Comparison of ENCODE assay signal across 10 cellular contexts in genomic region chr7:26195182-26195581, GRCh38. TPM values are rescaled to one million over a fixed set of nuclear protein-coding genes. Genes with fewer than 3 reads are reported as not detected.
DNase-seq lines count a peak whose midpoint lies in the region; ATAC-seq, FAIRE-seq and TF ChIP-seq lines count a peak whose summit lies in the region.
"Had no signal": no experiment of that assay in that cellular context is flagged by ENCODE, and none has a peak within 500 bp of the region (broad histone marks: within the 10 kb centered on the region; RNA-seq: fewer than 3 reads in every experiment).

No MANE protein-coding gene starts in this region.

- H2AFZ ChIP-seq in osteoblast (ENCODE audit: low read length), result no peak overlapping the region

- TF ChIP-seq CTCF in A549 (IDR thresholded peaks at IDR 0.05) (no peak), osteoblast (IDR thresholded peaks at IDR 0.05; ENCODE audit: extremely low read depth, low read depth, low read length) (no peak)

- peaks cover 77% of the 10 kb centered on the region for H3K79me2 ChIP-seq in osteoblast (ENCODE audit: insufficient read depth, low read length)

- H3K36me3 ChIP-seq in iPS-18a (ENCODE audit: control insufficient read depth, low read depth, low read length) (peaks cover 92% of the 10 kb centered on the region), osteoblast (ENCODE audit: insufficient read depth, low read length) (peaks cover 80% of the 10 kb centered on the region)

- POLR2A ChIA-PET in A549 (lab: Yijun Ruan, JAX), result interaction anchor here (0.6 to 1.1 kb wide), 3 partner anchors 40 to 325 kb away, joined by 3 to 4 read pairs (median 4); partner anchors contain the start of gene NFE2L3
- POLR2A ChIA-PET in activated CD4-positive, alpha-beta memory T cell treated with anti-CD3 and anti-CD28 coated beads for 36 hours (lab: Charles Lee), result interaction anchor here (0.5 to 9.9 kb wide), 9 partner anchors 7 to 101 kb away, joined by 3 to 160 read pairs (median 12); partner anchors contain the start of gene NFE2L3

- no peak for TF ChIP-seq POLR2A in A549 (IDR thresholded peaks at IDR 0.05; ENCODE audit: low read length)

- FAIRE-seq in A549 (lab: Jason Lieb, UNC), result no peak
- FAIRE-seq: bronchial epithelial cell had no signal

- no peak overlapping the region for H3K9ac ChIP-seq in iPS-18a (ENCODE audit: low read length)

- H3K4me1 Mint-ChIP-seq in activated CD4-positive, alpha-beta memory T cell treated with anti-CD3 and anti-CD28 coated beads for 36 hours (ENCODE audit: low read depth), result peaks cover 66% of the 10 kb centered on the region

- H3K4me3 ChIP-seq in A549, result peak overlapping the region; percentile 89
- H3K4me3 ChIP-seq in GM08714 (ENCODE audit: low read length), result peak overlapping the region; percentile 89; the same call in 1 of the 2 replicates
- peak overlapping the region; percentile 16 for H3K4me3 ChIP-seq in iPS-18a (ENCODE audit: low read length)
- no peak overlapping the region for H3K4me3 ChIP-seq in osteoblast (ENCODE audit: insufficient read depth, low read length)

- 42% methylated on average over 5 of the region's 5 CpGs for WGBS in A549 (ENCODE audit: missing lambda C conversion rate)

- peaks cover 69% of the 10 kb centered on the region for H3K4me1 ChIP-seq in A549
- H3K4me1 ChIP-seq in iPS-18a (ENCODE audit: control insufficient read depth, low read depth, low read length), result peaks cover 17% of the 10 kb centered on the region
- peaks cover 21% of the 10 kb centered on the region for H3K4me1 ChIP-seq in osteoblast (ENCODE audit: insufficient read depth, low read length)

- peak overlapping the region; percentile 75 for H3K4me2 ChIP-seq in A549
- H3K4me2 ChIP-seq in osteoblast (ENCODE audit: insufficient read depth, low read length), result no peak overlapping the region

- H3K36me3 Mint-ChIP-seq in activated CD4-positive, alpha-beta memory T cell treated with anti-CD3 and anti-CD28 coated beads for 36 hours, result peaks cover 94% of the 10 kb centered on the region

- H3K27me3 ChIP-seq in iPS-18a (ENCODE audit: control insufficient read depth, insufficient read depth, low read length) (no peaks in the 10 kb centered on the region), osteoblast (ENCODE audit: insufficient read depth, low read length) (no peaks in the 10 kb centered on the region)

- no peak for ATAC-seq in A549

- peak overlapping the region; percentile 99 for H3K4me3 Mint-ChIP-seq in activated CD4-positive, alpha-beta memory T cell treated with anti-CD3 and anti-CD28 coated beads for 36 hours

- peak overlapping the region; percentile 100 for H3K27ac Mint-ChIP-seq in activated CD4-positive, alpha-beta memory T cell treated with anti-CD3 and anti-CD28 coated beads for 36 hours

- H3K27ac ChIP-seq in A549 (no peak overlapping the region), iPS-18a (ENCODE audit: low read length) (no peak overlapping the region), osteoblast (ENCODE audit: low read depth, low read length) (no peak overlapping the region)

- TF ChIP-seq RAD21 in A549 (conservative IDR thresholded peaks at IDR 0.05 in 1 of 2, IDR thresholded peaks at IDR 0.05 in 1 of 2), result no peak

- TF ChIP-seq EP300 in A549 (IDR thresholded peaks at IDR 0.05), result no peak

- DNase-seq in A549 (ENCODE audit: low read depth in 1 of 2, low spot score in 1 of 2), result no peak
- DNase-seq in activated CD4-positive, alpha-beta memory T cell treated with anti-CD3 and anti-CD28 coated beads for 36 hours, result no peak
- DNase-seq in T1000 (lab: John Stamatoyannopoulos, UW), result no peak
- DNase-seq in osteoblast (ENCODE audit: insufficient read length, low spot score, missing footprints), result no peak
- no peak for DNase-seq in NCI-H345 (lab: John Stamatoyannopoulos, UW)
- DNase-seq in effector CD8-positive, alpha-beta T cell (lab: John Stamatoyannopoulos, UW), result no peak
- DNase-seq: activated CD4-positive, alpha-beta T cell treated with anti-CD3 and anti-CD28 coated beads for 48 hours had no signal

- no peaks in the 10 kb centered on the region for H3K9me3 Mint-ChIP-seq in activated CD4-positive, alpha-beta memory T cell treated with anti-CD3 and anti-CD28 coated beads for 36 hours

- peaks cover 2% of the 10 kb centered on the region for H3K27me3 Mint-ChIP-seq in activated CD4-positive, alpha-beta memory T cell treated with anti-CD3 and anti-CD28 coated beads for 36 hours

- no peaks in the 10 kb centered on the region for H3K9me3 ChIP-seq in A549
- H3K9me3 ChIP-seq in iPS-18a (ENCODE audit: control insufficient read depth, low read depth, low read length), result peaks cover 6% of the 10 kb centered on the region
- no peaks in the 10 kb centered on the region for H3K9me3 ChIP-seq in osteoblast (ENCODE audit: low read depth, low read length)

- peaks cover 85% of the 10 kb centered on the region for H4K20me1 ChIP-seq in osteoblast (ENCODE audit: insufficient read depth, low read length)

- CTCF ChIA-PET in A549 (lab: Yijun Ruan, JAX), result interaction anchor here (0.9 to 5.1 kb wide), 4 partner anchors 89 to 170 kb away, joined by 3 to 46 read pairs (median 14); no protein-coding TSS in a partner anchor
- CTCF ChIA-PET in activated CD4-positive, alpha-beta memory T cell treated with anti-CD3 and anti-CD28 coated beads for 36 hours (lab: Charles Lee), result interaction anchor here (1.0 to 2.0 kb wide), 3 partner anchors 43 to 170 kb away, joined by 3 to 6 read pairs (median 3); no protein-coding TSS in a partner anchor

- intact Hi-C loops in activated CD4-positive, alpha-beta memory T cell treated with anti-CD3 and anti-CD28 coated beads for 36 hours (cut with micrococcal nuclease), result no loop called here

TF ChIP-seq in A549, 52 proteins besides CTCF, POLR2A, EP300 and RAD21 (continues in another document):
- TF ChIP-seq EHMT2 (IDR thresholded peaks at IDR 0.05; ENCODE audit: low read depth) (no peak), GATA3 (IDR thresholded peaks at IDR 0.05; ENCODE audit: borderline replicate concordance) (no peak), CBX8 (IDR thresholded peaks at IDR 0.05) (no peak), RFX5 (IDR thresholded peaks at IDR 0.05) (no peak), BCL3 (IDR thresholded peaks at IDR 0.05) (no peak), RCOR1 (IDR thresholded peaks at IDR 0.05; ENCODE audit: low read depth, low read length) (no peak), ELK1 (IDR thresholded peaks at IDR 0.05; ENCODE audit: low read depth, low read length) (no peak), TP53 (CRISPR knock-in tag; IDR thresholded peaks at IDR 0.05) (0 out of 2 replicates have a peak, but pooled peaks have one; percentile 43), JUNB (IDR thresholded peaks at IDR 0.05) (no peak), NFE2L2 (conservative IDR thresholded peaks at IDR 0.05; ENCODE audit: low read length) (no peak), BHLHE40 (IDR thresholded peaks at IDR 0.05; ENCODE audit: low read depth, low read length) (no peak), KDM5A (IDR thresholded peaks at IDR 0.05) (no peak), MAX (IDR thresholded peaks at IDR 0.05) (no peak)

RNA-seq across cellular contexts. Expression of gene HNRNPA2B1, which starts 5.4 kb away (rescaled TPM):
- 595 and 1,070 TPM in 2 replicates for polyA plus RNA-seq in A549 (2011; rRNA removed)
- polyA plus RNA-seq in A549 (2012; cell fraction: cytosol; rRNA removed), result 507 and 660 TPM in 2 replicates
- polyA plus RNA-seq in A549 (2012; cell fraction: nucleus; rRNA removed), result 180 and 246 TPM in 2 replicates
- polyA plus RNA-seq in A549 (2017; fragmentation: RNase III; extraction: RNeasy Plus Mini Kit Qiagen cat#74134 plus additional on column Dnase treatment), result 2,246 to 2,255 TPM (median 2,251 TPM) in 3 replicates
- 124 and 138 TPM in 2 replicates for polyA minus RNA-seq in A549 (2011; rRNA and poly(A)+ RNA removed)
- total RNA-seq in activated CD4-positive, alpha-beta memory T cell treated with anti-CD3 and anti-CD28 coated beads for 36 hours, result 100 to 1,000 TPM; 906 to 929 TPM
- 82.9 and 83.1 TPM in 2 replicates for total RNA-seq in osteoblast

RNA-seq across cellular contexts. Expression of gene CBX3, which starts 6.4 kb away (rescaled TPM):
- 177 and 275 TPM in 2 replicates for polyA plus RNA-seq in A549 (2011; rRNA removed)
- polyA plus RNA-seq in A549 (2012; cell fraction: cytosol; rRNA removed), result 82.7 and 88.6 TPM in 2 replicates
- polyA plus RNA-seq in A549 (2012; cell fraction: nucleus; rRNA removed), result 58.0 and 66.0 TPM in 2 replicates
- polyA plus RNA-seq in A549 (2017; fragmentation: RNase III; extraction: RNeasy Plus Mini Kit Qiagen cat#74134 plus additional on column Dnase treatment), result 286 to 298 TPM (median 288 TPM) in 3 replicates
- 19.6 and 28.2 TPM in 2 replicates for polyA minus RNA-seq in A549 (2011; rRNA and poly(A)+ RNA removed)
- total RNA-seq in activated CD4-positive, alpha-beta memory T cell treated with anti-CD3 and anti-CD28 coated beads for 36 hours, result 100 to 1,000 TPM; 278 to 281 TPM
- 136 and 142 TPM in 2 replicates for total RNA-seq in osteoblast

RNA-seq across cellular contexts. Expression of gene NFE2L3, which starts 43.2 kb away (rescaled TPM):
- polyA plus RNA-seq in A549 (2011; rRNA removed) (9.6 and 11.4 TPM in 2 replicates), A549 (2017; fragmentation: RNase III; extraction: RNeasy Plus Mini Kit Qiagen cat#74134 plus additional on column Dnase treatment) (4.9 to 10.0 TPM (median 6.7 TPM) in 3 replicates)
- 3.8 and 4.8 TPM in 2 replicates for polyA plus RNA-seq in A549 (2012; cell fraction: cytosol; rRNA removed)
- polyA plus RNA-seq in A549 (2012; cell fraction: nucleus; rRNA removed), result 6.3 and 8.0 TPM in 2 replicates
- 3.1 and 3.4 TPM in 2 replicates for polyA minus RNA-seq in A549 (2011; rRNA and poly(A)+ RNA removed)
- 10 to 100 TPM; 27.3 to 30.3 TPM for total RNA-seq in activated CD4-positive, alpha-beta memory T cell treated with anti-CD3 and anti-CD28 coated beads for 36 hours
- 0.59 and 1.4 TPM in 2 replicates for total RNA-seq in osteoblast

Comparison
In these comparisons a context has a peak if more than half of its experiments do, and no peak if none do; other contexts are left out.
1. RNA of gene HNRNPA2B1, which starts 5.4 kb away (total RNA-seq): 906 to 929 TPM in activated CD4-positive, alpha-beta memory T cell treated with anti-CD3 and anti-CD28 coated beads for 36 hours; 82.9 to 83.1 TPM in osteoblast; every median in the first group is over 10 times any median in the second.
2. RNA of gene NFE2L3, which starts 43.2 kb away (total RNA-seq): 27.3 to 30.3 TPM in activated CD4-positive, alpha-beta memory T cell treated with anti-CD3 and anti-CD28 coated beads for 36 hours; 0.59 to 1.4 TPM in osteoblast; every median in the first group is over 10 times any median in the second.